Comparison of ENCODE assay signal across 8 cellular contexts in genomic region chr12:106956048-106956935, GRCh38. TPM values are rescaled to one million over a fixed set of nuclear protein-coding genes. Genes with fewer than 3 reads are reported as not detected.
A peak's percentile ranks its signal among the peaks of the same experiment; 100 is the strongest.
DNase-seq lines count a peak whose midpoint lies in the region; ATAC-seq and TF ChIP-seq lines count a peak whose summit lies in the region.

No MANE protein-coding gene starts in this region.

- ATAC-seq in HG02798 (IDR thresholded peaks at IDR 0.05; ENCODE audit: poor library complexity, unreplicated experiment) = peak; percentile 33
- peak; percentile 76 for ATAC-seq in WTC11
- ATAC-seq in HG02763 (IDR thresholded peaks at IDR 0.05; ENCODE audit: unreplicated experiment) = no peak

- TF ChIP-seq CTCF in GM13976 (IDR thresholded peaks at IDR 0.05; ENCODE audit: borderline replicate concordance, control extremely low read depth, extremely low read depth, insufficient read depth, missing control alignments) (no peak), WTC11 (IDR thresholded peaks at IDR 0.05) (no peak)

- peak; percentile 76 for DNase-seq in GM13976 (ENCODE audit: low spot score)
- peak; percentile 51 for DNase-seq in NCI-H187 treated with DMSO at 0.1 percent for 48 hours (lab: John Stamatoyannopoulos, UW)
- DNase-seq in WTC11 (ENCODE audit: low spot score) = peak; percentile 14
- peak in 49 of 61 donors; percentile 8 to 83 (median 52) for DNase-seq in caudate nucleus (lab: John Stamatoyannopoulos, UW)
- peak; percentile 92 for DNase-seq in islet precursor cell
- peak; percentile 57 for DNase-seq in smooth muscle cell of the brain vasculature (ENCODE audit: low read depth, low spot score)

- H3K27ac Mint-ChIP-seq in WTC11 = peak overlapping the region; percentile 94

- CTCF ChIA-PET in WTC11 (lab: Charles Lee) = interaction anchor here (1.0 to 2.9 kb wide), 5 partner anchors 37 to 599 kb away, joined by 3 to 18 read pairs (median 10); partner anchors contain the start of genes CRY1 and POLR3B

- POLR2A ChIA-PET in WTC11 (lab: Charles Lee) = interaction anchor here (0.9 to 1.7 kb wide), 3 partner anchors 30 to 375 kb away, joined by 3 to 6 read pairs (median 4); partner anchors contain the start of gene MTERF2

- H3K9me3 Mint-ChIP-seq in WTC11 = no peaks in the 10 kb centered on the region

- no peaks in the 10 kb centered on the region for H3K36me3 Mint-ChIP-seq in WTC11

- peak overlapping the region; percentile 90 for H3K27ac ChIP-seq in caudate nucleus (ENCODE audit: low read depth, low read length)

- in situ Hi-C loops in GM13976 (cut with MboI; ENCODE audit: low sequenced_read_pairs, unreplicated experiment) = no loop called here

- peaks cover 36% of the 10 kb centered on the region for H3K27me3 Mint-ChIP-seq in WTC11 (ENCODE audit: low read depth)

- peaks cover 8% of the 10 kb centered on the region for H3K4me1 Mint-ChIP-seq in WTC11

- H3K4me3 Mint-ChIP-seq in WTC11 = peak overlapping the region; percentile 97

TF ChIP-seq in WTC11, 78 proteins besides CTCF, POLR2A, EP300 and RAD21:
- TF ChIP-seq ETV6 (CRISPR knock-in tag; IDR thresholded peaks at IDR 0.05) = peak; percentile 71
- no peak for TF ChIP-seq NR3C1 (CRISPR knock-in tag; conservative IDR thresholded peaks at IDR 0.05; ENCODE audit: low read depth)
- TF ChIP-seq CREM (CRISPR knock-in tag; IDR thresholded peaks at IDR 0.05) = 0 out of 2 replicates have a peak, but pooled peaks have one; percentile 20
- TF ChIP-seq SP1 (CRISPR knock-in tag; conservative IDR thresholded peaks at IDR 0.05) = 0 out of 2 replicates have a peak, but pooled peaks have one; percentile 4
- 0 out of 2 replicates have a peak, but pooled peaks have one; percentile 28 for TF ChIP-seq ARID4B (CRISPR knock-in tag; IDR thresholded peaks at IDR 0.05; ENCODE audit: borderline replicate concordance)
- TF ChIP-seq TEAD1 (CRISPR knock-in tag; IDR thresholded peaks at IDR 0.05) = 0 out of 2 replicates have a peak, but pooled peaks have one; percentile 19
- peak; percentile 13; the same call in 1 of the 2 replicates for TF ChIP-seq ZNF423 (CRISPR knock-in tag; IDR thresholded peaks at IDR 0.05)
- TF ChIP-seq ZNF671 (CRISPR knock-in tag; IDR thresholded peaks at IDR 0.05) = no peak
- peak; percentile 20; the same call in 1 of the 2 replicates for TF ChIP-seq ESRRA (CRISPR knock-in tag; IDR thresholded peaks at IDR 0.05; ENCODE audit: borderline replicate concordance)

RNA-seq across cellular contexts. Expression of gene TMEM263, which starts 0.6 kb away (rescaled TPM):
- total RNA-seq in WTC11 (2021) = 15.2 to 18.0 TPM (median 16.8 TPM) in 3 replicates

RNA-seq across cellular contexts. Expression of gene MTERF2, which starts 30.7 kb away (rescaled TPM):
- 7.0 to 9.3 TPM (median 9.0 TPM) in 3 replicates for total RNA-seq in WTC11 (2021)

Comparison
In these comparisons a context has a peak if more than half of its experiments do, and no peak if none do; other contexts are left out.
1. DNase-seq: peak in every context shown above with its lines; median percentile 92 in islet precursor cell; 76 in GM13976; 57 in smooth muscle cell of the brain vasculature; 52 in caudate nucleus; 51 in NCI-H187 treated with DMSO at 0.1 percent for 48 hours; 14 in WTC11.